18 cellular contexts compared by ENCODE assay signal in genomic region chr21:36004441-36004840, GRCh38. TPM values are rescaled to one million over a fixed set of nuclear protein-coding genes. Genes with fewer than 3 reads are reported as not detected.
DNase-seq lines count a peak whose midpoint lies in the region; ATAC-seq, FAIRE-seq and TF ChIP-seq lines count a peak whose summit lies in the region.
"Had no signal": no experiment of that assay in that cellular context is flagged by ENCODE, and none has a peak within 500 bp of the region (broad histone marks: within the 10 kb centered on the region; RNA-seq: fewer than 3 reads in every experiment).

No MANE protein-coding gene starts in this region.

- peaks cover 7% of the 10 kb centered on the region; the same call in 1 of the 2 replicates for H3K9me2 ChIP-seq in GM23338 (ENCODE audit: insufficient read depth)

- H3K27ac Mint-ChIP-seq in GM23338, result no peak overlapping the region
- H3K27ac Mint-ChIP-seq: CD4-positive, alpha-beta T cell had no signal

- FAIRE-seq in kidney (lab: Jason Lieb, UNC), result no peak
- FAIRE-seq: A549, G401.6, GM12891, GM18507, H1 had no signal

- peaks cover 25% of the 10 kb centered on the region for H3K9me3 Mint-ChIP-seq in GM23338
- H3K9me3 Mint-ChIP-seq: CD4-positive, alpha-beta T cell had no signal

- H3K79me2 ChIP-seq in GM23338 (replicated peaks; ENCODE audit: insufficient read depth), result no peaks in the 10 kb centered on the region

- H3K36me3 ChIP-seq in GM23338 (ENCODE audit: insufficient read depth) (no peaks in the 10 kb centered on the region; the same call in 1 of the 2 replicates), kidney (ENCODE audit: control insufficient read depth in 1 of 2, insufficient read depth in 2 of 2, low read length in 2 of 2) (no peaks in the 10 kb centered on the region)
- H3K36me3 ChIP-seq: BE2C had no signal

- peak; percentile 77 for DNase-seq in AG08396 (ENCODE audit: low spot score)
- DNase-seq in GM23338 (ENCODE audit: low spot score), result no peak
- DNase-seq in T1000 (lab: John Stamatoyannopoulos, UW), result peak; percentile 42
- peak; percentile 57 for DNase-seq in fibroblast of the aortic adventitia (ENCODE audit: low read depth)
- DNase-seq in RPMI8226, result no peak
- DNase-seq in NCI-H510A (lab: John Stamatoyannopoulos, UW), result no peak
- DNase-seq in GM19238 (ENCODE audit: insufficient read length, low spot score), result no peak
- no peak for DNase-seq in kidney
- DNase-seq: BE2C; CD4-positive, alpha-beta T cell; NCI-H1417 treated with DMSO at 0.1 percent for 48 hours; NCI-H1930; PC-9 had no signal

- H3K27me3 Mint-ChIP-seq in GM23338 (ENCODE audit: insufficient read depth, low read depth, poor library complexity), result peaks cover 12% of the 10 kb centered on the region

- H3K4me2 ChIP-seq in GM23338, result no peak overlapping the region
- H3K4me2 ChIP-seq: A549, PC-9 had no signal

- no peaks in the 10 kb centered on the region for H3K27me3 ChIP-seq in GM23338 (ENCODE audit: insufficient read depth)

- H3F3A ChIP-seq in GM23338 (replicated peaks; ENCODE audit: low read depth), result no peaks in the 10 kb centered on the region

- H3K4me3 ChIP-seq in GM23338 (no peak overlapping the region), fibroblast of the aortic adventitia (ENCODE audit: low read depth, low read length) (no peak overlapping the region), kidney (ENCODE audit: low read length in 2 of 2) (no peak overlapping the region)
- H3K4me3 ChIP-seq: A549, PC-9 had no signal

- H3K4me3 Mint-ChIP-seq in GM23338, result no peak overlapping the region
- H3K4me3 Mint-ChIP-seq: CD4-positive, alpha-beta T cell had no signal

- H3K4me1 Mint-ChIP-seq in GM23338, result no peaks in the 10 kb centered on the region

- H2AFZ ChIP-seq in GM23338, result 0 out of 2 replicates have a peak overlapping the region, but pooled peaks have one; percentile 47
- H2AFZ ChIP-seq: PC-9 had no signal

- peaks cover 5% of the 10 kb centered on the region; the same call in 2 of the 3 replicates for H3K36me3 Mint-ChIP-seq in GM23338 (ENCODE audit: low read depth)

- H3K9ac ChIP-seq in kidney (ENCODE audit: low read length in 2 of 2), result no peak overlapping the region

- H3K27ac ChIP-seq in GM23338 (ENCODE audit: low read depth) (no peak overlapping the region), kidney (ENCODE audit: low read depth in 2 of 2, low read length in 2 of 2) (no peak overlapping the region)
- H3K27ac ChIP-seq: A549, PC-9 had no signal

- TF ChIP-seq CTCF in GM23338 (conservative IDR thresholded peaks at IDR 0.05; ENCODE audit: low read depth in 2 of 2) (no peak), fibroblast of the aortic adventitia (IDR thresholded peaks at IDR 0.05; ENCODE audit: insufficient read depth, low read length) (no peak), kidney (IDR thresholded peaks at IDR 0.05; ENCODE audit: borderline replicate concordance, extremely low read depth, insufficient read depth) (no peak)

- H3K4me1 ChIP-seq in GM23338 (ENCODE audit: insufficient read depth), result no peaks in the 10 kb centered on the region
- no peaks in the 10 kb centered on the region for H3K4me1 ChIP-seq in kidney (ENCODE audit: control insufficient read depth in 1 of 2, insufficient read depth in 1 of 2, low read depth in 1 of 2, low read length in 2 of 2)
- H3K4me1 ChIP-seq: A549, BE2C had no signal

- no peaks in the 10 kb centered on the region for H4K20me1 ChIP-seq in GM23338 (replicated peaks; ENCODE audit: insufficient read depth)

- H3K9me3 ChIP-seq in kidney (ENCODE audit: control insufficient read depth in 1 of 2, low read length in 2 of 2), result no peaks in the 10 kb centered on the region
- H3K9me3 ChIP-seq: A549, BE2C had no signal

- intact Hi-C loops in kidney (cut with DNase I), result no loop called here

- no peak for ATAC-seq in GM23338
- ATAC-seq: A549 had no signal

TF ChIP-seq in GM23338, 12 proteins besides CTCF, POLR2A, EP300 and RAD21 (continues in another document):
- TF ChIP-seq ZNF114 (CRISPR knock-in tag; IDR thresholded peaks at IDR 0.05) (no peak), EZH2phosphoT487 (IDR thresholded peaks at IDR 0.05; ENCODE audit: unreplicated experiment) (no peak), REST (IDR thresholded peaks at IDR 0.05; ENCODE audit: unreplicated experiment) (no peak), STAT1 (IDR thresholded peaks at IDR 0.05; ENCODE audit: unreplicated experiment) (no peak), JUNB (IDR thresholded peaks at IDR 0.05; ENCODE audit: unreplicated experiment) (no peak), NANOG (IDR thresholded peaks at IDR 0.05; ENCODE audit: borderline replicate concordance) (no peak)

RNA-seq across cellular contexts. Expression of gene SETD4, which starts 55.9 kb away (rescaled TPM):
- 33.8 and 45.1 TPM in 2 replicates for total RNA-seq in GM23338 (2014; rRNA removed; shearing (Covaris generic))
- 32.5 and 33.1 TPM in 2 replicates for polyA plus RNA-seq in GM23338 (2016; fragmentation: Nextera tagmentation; extraction: Ambion mirVana)
- total RNA-seq in fibroblast of the aortic adventitia (ENCODE audit: low replicate concordance), result 21.4 and 22.8 TPM in 2 replicates
- total RNA-seq in kidney, result 22.5 TPM
- polyA plus RNA-seq in kidney (ENCODE audit: insufficient read depth, low read depth, low replicate concordance), result 14.2 TPM

Comparison
In these comparisons a context has a peak if more than half of its experiments do, and no peak if none do; other contexts are left out.
1. DNase-seq: peak in AG08396 (single experiment), T1000 (single experiment) and fibroblast of the aortic adventitia (single experiment); none in GM23338 (single experiment), RPMI8226 (single experiment), NCI-H510A (single experiment), GM19238 (single experiment) and kidney (single experiment).